ENCODE assay signal across 8 cellular contexts in genomic region chr12:49342914-49343731, GRCh38. TPM values are rescaled to one million over a fixed set of nuclear protein-coding genes. Genes with fewer than 3 reads are reported as not detected.
DNase-seq lines count a peak whose midpoint lies in the region; ATAC-seq, FAIRE-seq and TF ChIP-seq lines count a peak whose summit lies in the region.

No MANE protein-coding gene starts in this region.

- WGBS in upper lobe of left lung, 2 donors = 5 to 8% methylated on average over 13 to 20 of the region's 33 CpGs

- no peaks in the 10 kb centered on the region for H3K36me3 ChIP-seq in BE2C
- no peaks in the 10 kb centered on the region for H3K36me3 ChIP-seq in ascending aorta
- no peaks in the 10 kb centered on the region for H3K36me3 ChIP-seq in upper lobe of left lung

- H3K4me1 ChIP-seq in BE2C (peaks cover 19% of the 10 kb centered on the region), ascending aorta (peaks cover 34 to 48% of the 10 kb centered on the region in 2 donors), upper lobe of left lung (peaks cover 52 to 57% (median 57%) of the 10 kb centered on the region in 4 donors)

- no peaks in the 10 kb centered on the region for H3K9me3 ChIP-seq in BE2C
- no peaks in the 10 kb centered on the region for H3K9me3 ChIP-seq in ascending aorta
- H3K9me3 ChIP-seq in upper lobe of left lung = no peaks in the 10 kb centered on the region

- no peak for TF ChIP-seq CTCF in BE2C (IDR thresholded peaks at IDR 0.05; ENCODE audit: low read depth, low read length)
- TF ChIP-seq CTCF in ascending aorta (IDR thresholded peaks at IDR 0.05) = no peak
- TF ChIP-seq CTCF in upper lobe of left lung (IDR thresholded peaks at IDR 0.05) = no peak

- DNase-seq in BE2C = no peak
- DNase-seq in HTR-8/SVneo (ENCODE audit: insufficient read length, low spot score) = no peak
- DNase-seq in ascending aorta (ENCODE audit: low spot score in 2 of 2) = no peak
- peak; percentile 85 for DNase-seq in mesenteric fat pad (ENCODE audit: low spot score)
- peak; percentile 17 to 87 for DNase-seq in upper lobe of left lung
- DNase-seq in HCEC 1CT = no peak
- DNase-seq in COLO829 (ENCODE audit: low spot score) = no peak

- peak; percentile 40 for FAIRE-seq in HTR-8/SVneo (lab: Jason Lieb, UNC)

- H3K27ac ChIP-seq in ascending aorta = no peak overlapping the region
- H3K27ac ChIP-seq in upper lobe of left lung = peak overlapping the region in 1 of 4 donors; percentile 25

- peaks cover 20% of the 10 kb centered on the region for H3K27me3 ChIP-seq in BE2C
- peaks cover 17% of the 10 kb centered on the region for H3K27me3 ChIP-seq in ascending aorta
- peaks cover 4 to 55% (median 38%) of the 10 kb centered on the region in 4 donors for H3K27me3 ChIP-seq in upper lobe of left lung

- H3K4me3 ChIP-seq in BE2C (ENCODE audit: low read depth, low read length) = peak overlapping the region; percentile 57
- H3K4me3 ChIP-seq in ascending aorta = peak overlapping the region; percentile 24 to 63
- H3K4me3 ChIP-seq in upper lobe of left lung = peak overlapping the region in 3 of 4 donors; percentile 41 to 48 (median 43)

- intact Hi-C loops in ascending aorta (cut with DNase I) = loop anchor here (10.0 kb wide), 1 partner anchor 278 kb away; the partner anchor contains the start of genes KMT2D and RHEBL1

- ATAC-seq in upper lobe of left lung (ENCODE audit: low FRiP score in 2 of 2) (no peak), HG03159 (IDR thresholded peaks at IDR 0.05; ENCODE audit: unreplicated experiment) (no peak)

- TF ChIP-seq EP300 in upper lobe of left lung (IDR thresholded peaks at IDR 0.05) = no peak

- TF ChIP-seq POLR2A in upper lobe of left lung (IDR thresholded peaks at IDR 0.05) = no peak

RNA-seq across cellular contexts. Expression of gene DNAJC22, which starts 3.6 kb away (rescaled TPM):
- 1.3 TPM for polyA plus RNA-seq in BE2C (2012; ENCODE audit: insufficient read depth, insufficient read length, low read depth)
- total RNA-seq in ascending aorta (not detected), mesenteric fat pad (not detected), upper lobe of left lung (under 1 TPM in 4 of 6 donors, not detected in 2; 0.15 to 0.59 (median 0.38) TPM)

RNA-seq across cellular contexts. Expression of gene C1QL4, which starts 6.1 kb away (rescaled TPM):
- 4.9 TPM for polyA plus RNA-seq in BE2C (2012; ENCODE audit: insufficient read depth, insufficient read length, low read depth)
- not detected for total RNA-seq in ascending aorta
- total RNA-seq in mesenteric fat pad = not detected
- total RNA-seq in upper lobe of left lung = not detected

RNA-seq across cellular contexts. Expression of gene TROAP, which starts 20.1 kb away (rescaled TPM):
- 24.6 TPM for polyA plus RNA-seq in BE2C (2012; ENCODE audit: insufficient read depth, insufficient read length, low read depth)
- not detected for total RNA-seq in ascending aorta
- not detected for total RNA-seq in mesenteric fat pad
- total RNA-seq in upper lobe of left lung = 1 to 10 TPM in 3 of 6 donors, under 1 TPM in 1, not detected in 2; 0.86 to 3.3 (median 3.0) TPM

RNA-seq across cellular contexts. Expression of gene SPATS2, which starts 24.1 kb away (rescaled TPM):
- polyA plus RNA-seq in BE2C (2012; ENCODE audit: insufficient read depth, insufficient read length, low read depth) = 33.0 TPM
- 13.8 TPM for total RNA-seq in ascending aorta
- total RNA-seq in mesenteric fat pad = 9.9 TPM
- total RNA-seq in upper lobe of left lung = 10 to 100 TPM in 5 of 6 donors, 1 to 10 TPM in 1; 6.2 to 33.5 (median 14.4) TPM

RNA-seq across cellular contexts. Expression of gene PRPH, which starts 48.2 kb away (rescaled TPM):
- polyA plus RNA-seq in BE2C (2012; ENCODE audit: insufficient read depth, insufficient read length, low read depth) = 1,275 TPM
- not detected for total RNA-seq in ascending aorta
- 0.55 TPM for total RNA-seq in mesenteric fat pad
- total RNA-seq in upper lobe of left lung = 1 to 10 TPM in 1 of 6 donors, under 1 TPM in 1, not detected in 4; 0.27 to 1.2 TPM

Comparison
In these comparisons a context has a peak if more than half of its experiments do, and no peak if none do; other contexts are left out.
1. DNase-seq: peak in mesenteric fat pad (single experiment) and upper lobe of left lung (2 of 2); none in BE2C (single experiment), HTR-8/SVneo (single experiment), ascending aorta (0 of 2), HCEC 1CT (single experiment) and COLO829 (single experiment).
2. Peak in every context shown above with its lines, with median percentiles within 50 percentile points of each other: H3K4me3 ChIP-seq.